In the genomic region with DNA sequence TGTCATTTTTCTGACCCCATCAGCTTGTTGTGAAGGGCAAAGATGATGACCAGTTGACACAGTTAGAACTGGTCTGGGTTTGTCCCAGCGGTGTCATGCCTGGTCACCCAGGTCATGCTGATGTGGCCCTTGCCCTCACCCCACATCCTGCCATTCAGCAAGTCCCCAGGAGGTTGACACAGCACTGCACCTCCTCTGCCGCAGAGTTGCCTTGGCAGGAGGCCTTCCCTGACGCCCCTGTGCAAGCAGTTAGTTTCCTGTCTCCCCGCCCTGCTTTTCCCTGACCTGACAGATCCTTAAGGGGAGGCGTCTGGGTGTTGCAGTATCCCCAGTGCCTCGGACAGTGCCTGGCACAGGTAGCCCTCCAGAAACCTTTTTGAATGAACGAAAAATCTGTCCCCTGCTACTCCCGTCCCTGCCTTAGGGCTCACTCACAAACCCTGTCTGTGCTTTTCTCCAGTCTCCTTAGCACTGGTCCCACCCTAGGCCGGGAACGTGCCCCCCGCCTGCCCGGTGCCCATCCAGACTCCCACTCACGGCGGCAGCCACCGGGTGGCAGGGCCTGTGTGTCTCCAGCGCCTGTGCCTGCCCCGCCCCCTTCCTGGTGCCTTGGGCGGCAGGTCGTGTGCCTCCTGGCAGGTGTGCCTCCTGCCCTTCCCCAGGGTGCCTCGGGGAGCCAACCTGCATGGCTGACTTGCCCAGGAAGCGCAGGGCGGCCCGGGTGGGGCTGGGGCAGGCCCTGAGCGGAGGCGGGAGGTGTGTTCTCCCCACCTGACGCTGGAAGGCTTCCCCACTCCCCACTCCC, we compare ENCODE assay signal across 9 cellular contexts. TPM values are rescaled to one million over a fixed set of nuclear protein-coding genes. Genes with fewer than 3 reads are reported as not detected.
DNase-seq lines count a peak whose midpoint lies in the region; ATAC-seq and TF ChIP-seq lines count a peak whose summit lies in the region.
"Had no signal": no experiment of that assay in that cellular context is flagged by ENCODE, and none has a peak within 500 bp of the region (broad histone marks: within the 10 kb centered on the region; RNA-seq: fewer than 3 reads in every experiment).

No MANE protein-coding gene starts in this region.

- POLR2A ChIA-PET in HCT116 (lab: Charles Lee), result interaction anchor here (0.5 kb wide), 1 partner anchor 439 kb away, joined by 3 read pairs; no protein-coding TSS in a partner anchor

- H4K20me1 ChIP-seq in HCT116 (ENCODE audit: insufficient read depth), result no peaks in the 10 kb centered on the region

- H3K4me3 Mint-ChIP-seq in CD14-positive monocyte, result peak overlapping the region; percentile 60 to 63
- H3K4me3 Mint-ChIP-seq: central memory CD8-positive, alpha-beta T cell had no signal

- H3K4me3 ChIP-seq in HCT116 (replicated peaks in 1 of 2; ENCODE audit: low read depth in 1 of 2, low read length in 2 of 2) (no peak overlapping the region), lower lobe of right lung (no peak overlapping the region), uterus (no peak overlapping the region)

- DNase-seq in CD14-positive monocyte (ENCODE audit: low spot score) (peak; percentile 63), HCT116 (ENCODE audit: low read depth, low spot score) (no peak), lower lobe of right lung (peak; percentile 52), uterus (no peak), islet precursor cell (no peak), NCI-H2107 treated with DMSO at 0.1 percent for 48 hours (lab: John Stamatoyannopoulos, UW; ENCODE audit: unreplicated experiment) (no peak)
- DNase-seq in activated T-cell treated with anti-CD3 and anti-CD28 coated beads, Interleukin-2, amount 50 U/mL, for 48 hours, result peak; percentile 58 to 67

- peaks cover 6 to 12% of the 10 kb centered on the region in 2 donors for H3K36me3 Mint-ChIP-seq in CD14-positive monocyte

- H3K27ac Mint-ChIP-seq in CD14-positive monocyte, result peak overlapping the region in 2 of 7 donors; percentile 83 to 90

- H3K27me3 Mint-ChIP-seq in CD14-positive monocyte (ENCODE audit: low read depth in 3 of 3), result peaks cover 2 to 9% (median 8%) of the 10 kb centered on the region in 3 donors

- peaks cover 20% of the 10 kb centered on the region for H3K4me1 Mint-ChIP-seq in CD14-positive monocyte
- H3K4me1 Mint-ChIP-seq: central memory CD8-positive, alpha-beta T cell had no signal

- no TSS peak for BruUV-seq in HCT116 (replicated peaks; lab: Mats Ljungman, UMichigan)

- no peak for TF ChIP-seq RAD21 in HCT116 (IDR thresholded peaks at IDR 0.05; ENCODE audit: low read depth)

- CTCF ChIA-PET in HCT116 (lab: Charles Lee), result interaction anchor here (1.9 kb wide), 1 partner anchor 53 kb away, joined by 4 read pairs; no protein-coding TSS in a partner anchor

- peak; percentile 58 for ATAC-seq in HCT116
- peak; percentile 31 to 38 for ATAC-seq in lower lobe of right lung
- ATAC-seq in HG02678 (IDR thresholded peaks at IDR 0.05; ENCODE audit: unreplicated experiment), result no peak

- peak overlapping the region; percentile 40 for H3K27ac ChIP-seq in HCT116 (ENCODE audit: low read depth, low read length)
- H3K27ac ChIP-seq in lower lobe of right lung, result no peak overlapping the region
- no peak overlapping the region for H3K27ac ChIP-seq in uterus

- TF ChIP-seq POLR2A in HCT116 (IDR thresholded peaks at IDR 0.05; ENCODE audit: borderline replicate concordance, extremely low read depth, insufficient read depth, insufficient read length), result no peak
- no peak for TF ChIP-seq POLR2A in uterus (IDR thresholded peaks at IDR 0.05)

- H3K27me3 ChIP-seq in HCT116 (ENCODE audit: insufficient read depth, low read length), result no peaks in the 10 kb centered on the region
- H3K27me3 ChIP-seq in lower lobe of right lung (ENCODE audit: low read depth), result no peaks in the 10 kb centered on the region
- no peaks in the 10 kb centered on the region for H3K27me3 ChIP-seq in uterus

- H3K79me2 ChIP-seq in HCT116 (ENCODE audit: insufficient read depth, low read length), result peaks cover 68% of the 10 kb centered on the region

- TF ChIP-seq CTCF in CD14-positive monocyte (IDR thresholded peaks at IDR 0.05) (no peak), HCT116 (IDR thresholded peaks at IDR 0.05 in 2 of 3, conservative IDR thresholded peaks at IDR 0.05 in 1 of 3; ENCODE audit: borderline replicate concordance in 1 of 3, insufficient read depth in 1 of 3, low read depth in 2 of 3, low read length in 2 of 3) (no peak), lower lobe of right lung (IDR thresholded peaks at IDR 0.05) (no peak), uterus (IDR thresholded peaks at IDR 0.05) (no peak)

- no peaks in the 10 kb centered on the region for H3K9me2 ChIP-seq in HCT116 (ENCODE audit: insufficient read depth)

- no peak overlapping the region for H3K9ac ChIP-seq in HCT116 (ENCODE audit: low read length)

- peak overlapping the region; percentile 53 for H3K4me2 ChIP-seq in HCT116 (ENCODE audit: low read length)

- intact Hi-C loops in CD14-positive monocyte (cut with micrococcal nuclease), result no loop called here
- intact Hi-C loops in HCT116 (cut with micrococcal nuclease), result no loop called here
- intact Hi-C loops in lower lobe of right lung (cut with DNase I), result no loop called here
- intact Hi-C loops in uterus (cut with DNase I; ENCODE audit: low total_unique reads), result no loop called here

- H3K36me3 ChIP-seq in HCT116 (ENCODE audit: control insufficient read depth in 1 of 2, insufficient read depth in 2 of 2, low read length in 2 of 2), result no peaks in the 10 kb centered on the region
- H3K36me3 ChIP-seq in lower lobe of right lung, result no peaks in the 10 kb centered on the region
- H3K36me3 ChIP-seq in uterus, result no peaks in the 10 kb centered on the region

- H3K4me1 ChIP-seq in HCT116 (ENCODE audit: control insufficient read depth in 1 of 2, insufficient read depth in 2 of 2, low read length in 2 of 2) (peaks cover 40 to 77% of the 10 kb centered on the region in 2 experiments), lower lobe of right lung (peaks cover 16% of the 10 kb centered on the region), uterus (no peaks in the 10 kb centered on the region)

- RAD21 ChIA-PET in HCT116 (lab: Charles Lee; ENCODE audit: low non-redundant PET in 1 of 2, low total read pairs in 2 of 2, uncharacterized antibody in 2 of 2, unreplicated experiment in 2 of 2), result interaction anchor here in 1 of 2 experiments (0.6 kb wide), 1 partner anchor 20 kb away, joined by 3 read pairs; no protein-coding TSS in a partner anchor

- H2AFZ ChIP-seq in HCT116 (ENCODE audit: low read depth, low read length, poor library complexity, severe bottlenecking), result no peak overlapping the region

- H3K9me3 Mint-ChIP-seq in CD14-positive monocyte, result no peaks in the 10 kb centered on the region
- H3K9me3 Mint-ChIP-seq: central memory CD8-positive, alpha-beta T cell had no signal

- H3K9me3 ChIP-seq in HCT116 (ENCODE audit: control insufficient read depth in 1 of 2, insufficient read depth in 1 of 2, low read depth in 1 of 2, low read length in 2 of 2), result no peaks in the 10 kb centered on the region
- no peaks in the 10 kb centered on the region for H3K9me3 ChIP-seq in lower lobe of right lung
- no peaks in the 10 kb centered on the region for H3K9me3 ChIP-seq in uterus

TF ChIP-seq in HCT116, 20 proteins besides CTCF, POLR2A, EP300 and RAD21 (continues in another document):
- no peak for TF ChIP-seq ZNF274 (IDR thresholded peaks at IDR 0.05; ENCODE audit: low read depth, low read length)
- no peak for TF ChIP-seq TCF7L2 (IDR thresholded peaks at IDR 0.05; ENCODE audit: borderline replicate concordance, extremely low read depth, insufficient read depth, insufficient read length)
- TF ChIP-seq EZH2phosphoT487 (IDR thresholded peaks at IDR 0.05; ENCODE audit: borderline replicate concordance), result no peak
- TF ChIP-seq SP1 (IDR thresholded peaks at IDR 0.05; ENCODE audit: low read depth), result no peak
- TF ChIP-seq, protein P1, sequence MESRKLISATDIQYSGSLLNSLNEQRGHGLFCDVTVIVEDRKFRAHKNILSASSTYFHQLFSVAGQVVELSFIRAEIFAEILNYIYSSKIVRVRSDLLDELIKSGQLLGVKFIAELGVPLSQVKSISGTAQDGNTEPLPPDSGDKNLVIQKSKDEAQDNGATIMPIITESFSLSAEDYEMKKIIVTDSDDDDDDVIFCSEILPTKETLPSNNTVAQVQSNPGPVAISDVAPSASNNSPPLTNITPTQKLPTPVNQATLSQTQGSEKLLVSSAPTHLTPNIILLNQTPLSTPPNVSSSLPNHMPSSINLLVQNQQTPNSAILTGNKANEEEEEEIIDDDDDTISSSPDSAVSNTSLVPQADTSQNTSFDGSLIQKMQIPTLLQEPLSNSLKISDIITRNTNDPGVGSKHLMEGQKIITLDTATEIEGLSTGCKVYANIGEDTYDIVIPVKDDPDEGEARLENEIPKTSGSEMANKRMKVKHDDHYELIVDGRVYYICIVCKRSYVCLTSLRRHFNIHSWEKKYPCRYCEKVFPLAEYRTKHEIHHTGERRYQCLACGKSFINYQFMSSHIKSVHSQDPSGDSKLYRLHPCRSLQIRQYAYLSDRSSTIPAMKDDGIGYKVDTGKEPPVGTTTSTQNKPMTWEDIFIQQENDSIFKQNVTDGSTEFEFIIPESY (IDR thresholded peaks at IDR 0.05; ENCODE audit: extremely low read depth, insufficient replicate concordance, low read length), result no peak
- no peak for TF ChIP-seq FOSL1 (IDR thresholded peaks at IDR 0.05; ENCODE audit: low read depth)
- TF ChIP-seq, protein P2, sequence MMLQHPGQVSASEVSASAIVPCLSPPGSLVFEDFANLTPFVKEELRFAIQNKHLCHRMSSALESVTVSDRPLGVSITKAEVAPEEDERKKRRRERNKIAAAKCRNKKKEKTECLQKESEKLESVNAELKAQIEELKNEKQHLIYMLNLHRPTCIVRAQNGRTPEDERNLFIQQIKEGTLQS (IDR thresholded peaks at IDR 0.05), result no peak

RNA-seq across cellular contexts. Expression of gene SMOX, which starts 13.0 kb away (rescaled TPM):
- polyA plus RNA-seq in CD14-positive monocyte, result 1 to 10 TPM; 5.4 to 7.7 TPM
- 40.1 TPM for total RNA-seq in HCT116 (2021; ENCODE audit: unreplicated experiment)
- 75.8 and 81.2 TPM in 2 replicates for polyA plus RNA-seq in HCT116 (2012)
- 5.3 TPM for total RNA-seq in lower lobe of right lung
- total RNA-seq in uterus, result 10 to 100 TPM in 3 of 4 donors, 1 to 10 TPM in 1; 1.0 to 16.2 (median 12.8) TPM

Comparison
In these comparisons a context has a peak if more than half of its experiments do, and no peak if none do; other contexts are left out.
1. DNase-seq: peak in CD14-positive monocyte (single experiment), activated T-cell treated with anti-CD3 and anti-CD28 coated beads, Interleukin-2, amount 50 U/mL, for 48 hours (2 of 2) and lower lobe of right lung (single experiment); none in HCT116 (single experiment), uterus (0 of 2), islet precursor cell (single experiment) and NCI-H2107 treated with DMSO at 0.1 percent for 48 hours (single experiment).